ENCODE assay signal across 21 cellular contexts in the genomic region with DNA sequence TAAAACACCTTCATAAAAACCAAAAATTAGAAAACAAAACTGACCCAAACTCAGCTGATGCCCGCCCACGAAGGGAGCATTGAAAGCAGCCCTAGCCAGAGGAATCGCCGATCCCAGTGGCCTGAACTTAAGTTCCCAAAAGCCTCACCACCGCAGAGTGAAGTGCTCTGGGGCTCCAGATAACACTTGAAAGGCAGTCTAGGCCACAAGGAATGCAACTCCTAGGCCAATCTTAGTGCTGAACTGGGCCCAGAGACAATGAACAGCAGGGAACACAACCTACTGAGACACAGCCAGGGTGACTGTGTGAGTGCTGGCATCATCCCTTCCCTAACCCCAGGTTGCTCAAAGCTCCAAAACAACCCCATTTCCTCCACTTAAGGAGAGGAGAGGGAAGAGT. TPM values are rescaled to one million over a fixed set of nuclear protein-coding genes. Genes with fewer than 3 reads are reported as not detected.
DNase-seq lines count a peak whose midpoint lies in the region; ATAC-seq, FAIRE-seq and TF ChIP-seq lines count a peak whose summit lies in the region.
"Had no signal": no experiment of that assay in that cellular context is flagged by ENCODE, and none has a peak within 500 bp of the region (broad histone marks: within the 10 kb centered on the region; RNA-seq: fewer than 3 reads in every experiment).

No MANE protein-coding gene starts in this region.

- no peak overlapping the region for H3K23ac ChIP-seq in H1 (ENCODE audit: insufficient read length)

- 96% methylated on average over 5 of the region's 5 CpGs; no CpG with 5 or more reads in 1 of the 2 experiments for WGBS in H1 (ENCODE audit: extremely low coverage in 1 of 2, insufficient coverage in 1 of 2, insufficient read length in 1 of 2, insufficient replicate concordance in 2 of 2, low coverage in 1 of 2, low lambda C conversion rate in 2 of 2, missing lambda C conversion rate in 1 of 2), 2 experiments
- 83 to 93% methylated on average over 1 to 2 of the region's 5 CpGs for WGBS in gastroesophageal sphincter (ENCODE audit: low coverage in 1 of 2), 2 donors

- H3K27me3 Mint-ChIP-seq in astrocyte (ENCODE audit: low read depth, unreplicated experiment) = no peaks in the 10 kb centered on the region
- H3K27me3 Mint-ChIP-seq in activated CD8-positive, alpha-beta T cell treated with anti-CD3 and anti-CD28 coated beads, Interleukin-2, amount 10 ng/mL, durations not matched to agents 7 days and 5 days (ENCODE audit: low read depth) = no peaks in the 10 kb centered on the region

- no peaks in the 10 kb centered on the region for H3K27me3 ChIP-seq in left ventricle myocardium inferior (ENCODE audit: low read depth)
- H3K27me3 ChIP-seq in astrocyte (ENCODE audit: insufficient read depth, low read length) = no peaks in the 10 kb centered on the region
- H3K27me3 ChIP-seq in H1 (replicated peaks in 1 of 4; ENCODE audit: control insufficient read depth in 3 of 4, extremely low read depth in 1 of 4, insufficient read depth in 3 of 4, low read length in 3 of 4) = no peaks in the 10 kb centered on the region
- no peaks in the 10 kb centered on the region for H3K27me3 ChIP-seq in gastroesophageal sphincter

- H2AFZ ChIP-seq in astrocyte (ENCODE audit: low read depth, low read length) = no peak overlapping the region
- H2AFZ ChIP-seq in H1 (ENCODE audit: low read length) = no peak overlapping the region

- H2BK20ac ChIP-seq in H1 (ENCODE audit: low read length) = no peak overlapping the region

- H3K27ac ChIP-seq in left ventricle myocardium inferior (replicated peaks) (no peak overlapping the region), astrocyte (ENCODE audit: low read depth, low read length) (no peak overlapping the region), H1 (ENCODE audit: low read depth, low read length) (no peak overlapping the region), gastroesophageal sphincter (no peak overlapping the region)
- H3K27ac ChIP-seq: 22Rv1 had no signal

- no peak overlapping the region for H3K4me3 Mint-ChIP-seq in astrocyte (ENCODE audit: unreplicated experiment)
- H3K4me3 Mint-ChIP-seq in activated CD8-positive, alpha-beta T cell treated with anti-CD3 and anti-CD28 coated beads, Interleukin-2, amount 10 ng/mL, durations not matched to agents 7 days and 5 days = no peak overlapping the region
- H3K4me3 Mint-ChIP-seq: CD14-positive monocyte; CD8-positive, alpha-beta T cell; HFFc6 had no signal

- TF ChIP-seq EP300 in H1 (IDR thresholded peaks at IDR 0.05; ENCODE audit: borderline replicate concordance in 1 of 2, low read depth in 2 of 2, low read length in 2 of 2) = no peak
- no peak for TF ChIP-seq EP300 in gastroesophageal sphincter (IDR thresholded peaks at IDR 0.05)

- H2AK5ac ChIP-seq in H1 (ENCODE audit: low read depth, low read length) = no peak overlapping the region

- 0 out of 2 replicates have a peak overlapping the region, but pooled peaks have one; percentile 11 for H2BK5ac ChIP-seq in H1 (ENCODE audit: low read depth, low read length)

- H3K79me2 ChIP-seq in astrocyte (ENCODE audit: insufficient read depth, low read length) (no peaks in the 10 kb centered on the region), H1 (ENCODE audit: control insufficient read depth in 1 of 2, insufficient read depth in 2 of 2, low read length in 2 of 2) (no peaks in the 10 kb centered on the region)

- POLR2A ChIA-PET in H1 (lab: Charles Lee; ENCODE audit: partially characterized antibody) = no interaction called here
- POLR2A ChIA-PET in activated CD8-positive, alpha-beta T cell treated with anti-CD3 and anti-CD28 coated beads, Interleukin-2, amount 10 ng/mL, durations not matched to agents 7 days and 5 days (lab: Charles Lee) = no interaction called here

- FAIRE-seq in astrocyte (lab: Jason Lieb, UNC) (no peak), H1 (lab: Jason Lieb, UNC) (no peak)
- FAIRE-seq: D721Med, GM18507 had no signal

- no peak overlapping the region for H3K14ac ChIP-seq in H1 (ENCODE audit: insufficient read length)

- peaks cover 5% of the 10 kb centered on the region for H3K4me1 Mint-ChIP-seq in astrocyte (ENCODE audit: low read depth, unreplicated experiment)
- peaks cover 13% of the 10 kb centered on the region for H3K4me1 Mint-ChIP-seq in activated CD8-positive, alpha-beta T cell treated with anti-CD3 and anti-CD28 coated beads, Interleukin-2, amount 10 ng/mL, durations not matched to agents 7 days and 5 days (ENCODE audit: low read depth)

- TF ChIP-seq CTCF in left ventricle myocardium inferior (IDR thresholded peaks at IDR 0.05; ENCODE audit: borderline replicate concordance) (no peak), astrocyte (IDR thresholded peaks at IDR 0.05; ENCODE audit: insufficient read depth, low read depth, low read length) (no peak), H1 (IDR thresholded peaks at IDR 0.05; ENCODE audit: control extremely low read depth in 1 of 3, insufficient read depth in 1 of 3, low read depth in 1 of 3, low read length in 3 of 3) (no peak), gastroesophageal sphincter (IDR thresholded peaks at IDR 0.05) (no peak)

- H3K4me2 ChIP-seq in astrocyte (ENCODE audit: low read length) (no peak overlapping the region), H1 (ENCODE audit: insufficient read depth in 1 of 2, low read depth in 2 of 2, low read length in 2 of 2) (no peak overlapping the region)

- ATAC-seq in left ventricle myocardium superior = peak; percentile 36
- no peak for ATAC-seq in HG03045 (IDR thresholded peaks at IDR 0.05; ENCODE audit: unreplicated experiment)
- no peak for ATAC-seq in gastroesophageal sphincter
- no peak for ATAC-seq in activated CD8-positive, alpha-beta T cell treated with anti-CD3 and anti-CD28 coated beads, Interleukin-2, amount 10 ng/mL, durations not matched to agents 7 days and 5 days
- ATAC-seq: CD8-positive, alpha-beta T cell had no signal

- H3K9ac ChIP-seq in astrocyte (ENCODE audit: low read length) (no peak overlapping the region), H1 (replicated peaks in 1 of 4; ENCODE audit: extremely low read depth in 1 of 4, low read depth in 3 of 4, low read length in 3 of 4) (no peak overlapping the region)

- H3K4me3 ChIP-seq in left ventricle myocardium inferior (no peak overlapping the region), astrocyte (ENCODE audit: insufficient read depth, low read depth, low read length) (no peak overlapping the region), H1 (ENCODE audit: extremely low read depth in 1 of 4, insufficient read depth in 2 of 4, low read depth in 3 of 4, low read length in 4 of 4) (no peak overlapping the region), gastroesophageal sphincter (no peak overlapping the region)

- no peak overlapping the region for H3K56ac ChIP-seq in H1 (replicated peaks; ENCODE audit: insufficient read length, low read depth, low read length)

- no peak overlapping the region for H2BK15ac ChIP-seq in H1 (ENCODE audit: low read length)

- H2BK12ac ChIP-seq in H1 (ENCODE audit: low read depth, low read length) = no peak overlapping the region

- H4K5ac ChIP-seq in H1 (ENCODE audit: insufficient read length, low read depth, low read length) = no peak overlapping the region

- H4K20me1 ChIP-seq in astrocyte (ENCODE audit: insufficient read depth, low read length) = no peaks in the 10 kb centered on the region
- H4K20me1 ChIP-seq in H1 (replicated peaks in 1 of 2; ENCODE audit: control insufficient read depth in 1 of 2, insufficient read depth in 2 of 2, low read length in 2 of 2) = no peaks in the 10 kb centered on the region

- TF ChIP-seq POLR2A in H1 (IDR thresholded peaks at IDR 0.05; ENCODE audit: control extremely low read depth in 1 of 2, low read depth in 2 of 2, low read length in 2 of 2) (no peak), gastroesophageal sphincter (IDR thresholded peaks at IDR 0.05) (no peak)

- no peaks in the 10 kb centered on the region for H3K9me3 Mint-ChIP-seq in astrocyte (ENCODE audit: unreplicated experiment)
- no peaks in the 10 kb centered on the region for H3K9me3 Mint-ChIP-seq in activated CD8-positive, alpha-beta T cell treated with anti-CD3 and anti-CD28 coated beads, Interleukin-2, amount 10 ng/mL, durations not matched to agents 7 days and 5 days (ENCODE audit: insufficient read depth)
- H3K9me3 Mint-ChIP-seq: CD8-positive, alpha-beta T cell; HFFc6 had no signal

- no peak overlapping the region for H4K8ac ChIP-seq in H1 (ENCODE audit: extremely low read depth, insufficient read depth, low read length)

- H3K9me3 ChIP-seq in left ventricle myocardium inferior (replicated peaks) (no peaks in the 10 kb centered on the region), astrocyte (ENCODE audit: insufficient read depth, low read depth, low read length) (no peaks in the 10 kb centered on the region), H1 (ENCODE audit: insufficient read depth in 2 of 2, low read depth in 1 of 2, low read length in 1 of 2) (no peaks in the 10 kb centered on the region), gastroesophageal sphincter (no peaks in the 10 kb centered on the region)

- no peak for DNase-seq in left ventricle myocardium superior
- DNase-seq in left ventricle myocardium inferior = no peak
- peak; percentile 63 for DNase-seq in astrocyte (ENCODE audit: low read depth)
- no peak for DNase-seq in H1 (ENCODE audit: low read depth in 1 of 2, low spot score in 2 of 2)
- DNase-seq in activated CD8-positive, alpha-beta T cell treated with anti-CD3 and anti-CD28 coated beads, Interleukin-2, amount 10 ng/mL, durations not matched to agents 7 days and 5 days = no peak
- DNase-seq in NCI-H2029 treated with DMSO at 0.1 percent for 48 hours (lab: John Stamatoyannopoulos, UW) = no peak
- DNase-seq: CD8-positive, alpha-beta T cell; COR-L47; DMS153; GF-D8; GOT3; HCEC 1CT; HFFc6; IMR-90; KG1 had no signal

- intact Hi-C loops in left ventricle myocardium superior (cut with micrococcal nuclease) = no loop called here
- intact Hi-C loops in left ventricle myocardium inferior (cut with micrococcal nuclease) = no loop called here

- no peaks in the 10 kb centered on the region for H3K4me1 ChIP-seq in left ventricle myocardium inferior
- no peaks in the 10 kb centered on the region for H3K4me1 ChIP-seq in astrocyte (ENCODE audit: insufficient read depth, low read length)
- no peaks in the 10 kb centered on the region for H3K4me1 ChIP-seq in H1 (replicated peaks in 1 of 4; ENCODE audit: control insufficient read depth in 3 of 4, insufficient read depth in 4 of 4, low read length in 3 of 4)
- H3K4me1 ChIP-seq in gastroesophageal sphincter = no peaks in the 10 kb centered on the region

- TF ChIP-seq RAD21 in H1 (IDR thresholded peaks at IDR 0.05 in 1 of 2, conservative IDR thresholded peaks at IDR 0.05 in 1 of 2; ENCODE audit: low read depth in 2 of 2, low read length in 2 of 2) = no peak

- no peak overlapping the region for H3K27ac Mint-ChIP-seq in astrocyte (ENCODE audit: unreplicated experiment)
- no peak overlapping the region for H3K27ac Mint-ChIP-seq in activated CD8-positive, alpha-beta T cell treated with anti-CD3 and anti-CD28 coated beads, Interleukin-2, amount 10 ng/mL, durations not matched to agents 7 days and 5 days
- H3K27ac Mint-ChIP-seq: CD8-positive, alpha-beta T cell; HFFc6 had no signal

- no peak overlapping the region for H4K91ac ChIP-seq in H1 (replicated peaks; ENCODE audit: insufficient read length, low read length)

- no peak overlapping the region for H3K18ac ChIP-seq in H1 (ENCODE audit: extremely low read depth, low read length)

- no peak overlapping the region for H2BK120ac ChIP-seq in H1 (replicated peaks; ENCODE audit: low read depth, low read length)

- no peaks in the 10 kb centered on the region for H3K23me2 ChIP-seq in H1 (ENCODE audit: low read depth, low read length)

- CTCF ChIA-PET in H1 (lab: Charles Lee; ENCODE audit: partially characterized antibody) = interaction anchor here (0.6 to 1.1 kb wide), 2 partner anchors 28 to 35 kb away, joined by 3 read pairs; no protein-coding TSS in a partner anchor
- CTCF ChIA-PET in activated CD8-positive, alpha-beta T cell treated with anti-CD3 and anti-CD28 coated beads, Interleukin-2, amount 10 ng/mL, durations not matched to agents 7 days and 5 days (lab: Charles Lee) = no interaction called here

- peaks cover 4% of the 10 kb centered on the region for H3K36me3 ChIP-seq in left ventricle myocardium inferior
- H3K36me3 ChIP-seq in astrocyte (ENCODE audit: insufficient read depth, low read length) = no peaks in the 10 kb centered on the region
- H3K36me3 ChIP-seq in H1 (ENCODE audit: control insufficient read depth in 2 of 4, insufficient read depth in 4 of 4, low read length in 3 of 4) = peaks cover 0 to 4% (median 0%) of the 10 kb centered on the region in 4 experiments; a peak in 2 of 8 replicates
- peaks cover 0 to 31% of the 10 kb centered on the region in 2 donors for H3K36me3 ChIP-seq in gastroesophageal sphincter

- H3K36me3 Mint-ChIP-seq in astrocyte (ENCODE audit: low read depth, unreplicated experiment) = peaks cover 10% of the 10 kb centered on the region
- H3K36me3 Mint-ChIP-seq in activated CD8-positive, alpha-beta T cell treated with anti-CD3 and anti-CD28 coated beads, Interleukin-2, amount 10 ng/mL, durations not matched to agents 7 days and 5 days (ENCODE audit: low read depth) = peaks cover 26% of the 10 kb centered on the region

- no peak overlapping the region for H3K4ac ChIP-seq in H1 (replicated peaks; ENCODE audit: insufficient read length, low read depth, low read length)

- H3K79me1 ChIP-seq in H1 (ENCODE audit: low read depth, low read length) = no peaks in the 10 kb centered on the region

RNA-seq across cellular contexts. Expression of gene CHN1, which starts 59.6 kb away (rescaled TPM):
- 16.6 TPM for total RNA-seq in left ventricle myocardium superior
- 14.2 TPM for total RNA-seq in left ventricle myocardium inferior
- total RNA-seq in astrocyte = 23.9 and 28.8 TPM in 2 replicates
- 50.4 and 54.0 TPM in 2 replicates for total RNA-seq in H1 (2021; fragmentation: NEBNext Ultra II Directional; extraction: Animal tissue kit (Norgen Biotek cat#: 25700))
- 27.5 and 65.7 TPM in 2 replicates for polyA plus RNA-seq in H1 (2011; rRNA removed)
- polyA plus RNA-seq in H1 (2011; cell fraction: cytosol; rRNA removed) = 58.1 TPM
- 29.0 TPM for polyA plus RNA-seq in H1 (2011; cell fraction: nucleus; rRNA removed)
- 45.3 to 77.3 TPM (median 55.9 TPM) in 4 replicates for polyA plus RNA-seq in H1 (2012, experiment 1 of 2)
- 4.8 TPM for polyA plus RNA-seq in H1 (2012, experiment 2 of 2)
- polyA plus RNA-seq in H1 (2013, experiment 1 of 2) = 24.2 TPM
- 24.6 TPM for polyA plus RNA-seq in H1 (2013, experiment 2 of 2)
- polyA minus RNA-seq in H1 (2011; rRNA and poly(A)+ RNA removed) = 80.3 and 138 TPM in 2 replicates
- polyA minus RNA-seq in H1 (2011; cell fraction: cytosol; rRNA and poly(A)+ RNA removed) = 23.7 TPM
- 85.2 TPM for polyA minus RNA-seq in H1 (2011; cell fraction: nucleus; rRNA and poly(A)+ RNA removed)
- total RNA-seq in gastroesophageal sphincter = 10 to 100 TPM; 13.3 to 35.8 (median 31.1) TPM
- total RNA-seq in activated CD8-positive, alpha-beta T cell treated with anti-CD3 and anti-CD28 coated beads, Interleukin-2, amount 10 ng/mL, durations not matched to agents 7 days and 5 days = under 1 TPM; 0.11 to 0.50 TPM
- polyA plus RNA-seq: CD14-positive monocyte had no signal

Comparison
In these comparisons a context has a peak if more than half of its experiments do, and no peak if none do; other contexts are left out.
1. RNA of gene CHN1, which starts 59.6 kb away (total RNA-seq): 50.4 to 54.0 TPM in H1, 13.3 to 35.8 TPM in gastroesophageal sphincter, 23.9 to 28.8 TPM in astrocyte, 16.6 TPM in left ventricle myocardium superior (single experiment) and 14.2 TPM in left ventricle myocardium inferior (single experiment); 0.11 to 0.50 TPM in activated CD8-positive, alpha-beta T cell treated with anti-CD3 and anti-CD28 coated beads, Interleukin-2, amount 10 ng/mL, durations not matched to agents 7 days and 5 days; every median in the first group is over 4 times any median in the second.